Comparison of ENCODE assay signal across 35 cellular contexts in the genomic region with DNA sequence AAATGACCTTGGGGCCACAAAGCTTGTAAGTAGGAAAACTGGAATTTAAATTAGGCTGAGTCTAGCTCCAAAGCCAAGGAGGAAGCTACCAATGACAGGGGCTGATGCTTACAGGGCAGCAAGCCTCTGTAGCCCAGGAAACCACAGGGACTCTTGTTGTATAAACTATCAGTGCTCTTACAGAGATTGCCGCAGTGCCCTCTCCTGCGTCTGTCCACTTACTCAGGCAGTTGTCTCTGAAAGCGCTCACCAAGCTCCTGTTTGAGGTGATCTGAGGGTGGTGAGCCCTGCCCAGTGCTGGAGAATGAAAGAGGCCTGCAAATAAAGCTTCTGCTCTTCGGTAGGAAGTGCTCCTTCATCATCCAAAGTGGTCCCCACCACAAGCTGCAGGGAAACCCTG.
A peak's percentile ranks its signal among the peaks of the same experiment; 100 is the strongest.
DNase-seq lines count a peak whose midpoint lies in the region; ATAC-seq and TF ChIP-seq lines count a peak whose summit lies in the region.
"Had no signal": no experiment of that assay in that cellular context is flagged by ENCODE, and none has a peak within 500 bp of the region (broad histone marks: within the 10 kb centered on the region; RNA-seq: fewer than 3 reads in every experiment).

No MANE protein-coding gene starts in this region.

- CTCF ChIA-PET in HEK293T (lab: Yijun Ruan, JAX) = no interaction called here

- POLR2A ChIA-PET in HEK293T (lab: Yijun Ruan, JAX) = no interaction called here

- intact Hi-C loops in sciatic nerve (cut with DNase I) = no loop called here

- ATAC-seq in sciatic nerve = no peak
- ATAC-seq: A549, body of pancreas, foreskin keratinocyte, SK-N-SH treated with all-trans-retinoic acid at 6 μM for 48 hours, T-helper 17 cell had no signal

- DNase-seq in COLO668 (lab: John Stamatoyannopoulos, UW; ENCODE audit: unreplicated experiment) (peak; percentile 3), HEK293T (ENCODE audit: extremely low spot score) (peak; percentile 31), NCI-H774 (lab: John Stamatoyannopoulos, UW) (peak; percentile 84), hepatic stellate cell (ENCODE audit: low spot score) (peak; percentile 6), activated T-cell treated with anti-CD3 and anti-CD28 coated beads for 4 hours (no peak), T-helper 1 cell (no peak), GM19238 (ENCODE audit: insufficient read length, low spot score) (no peak), sciatic nerve (ENCODE audit: low spot score) (no peak)
- DNase-seq: activated CD4-positive, alpha-beta T cell treated with anti-CD3 and anti-CD28 coated beads, Interleukin-2, amount 50 U/mL, for 48 hours; activated CD4-positive, CD25-positive, alpha-beta regulatory T cell treated with anti-CD3 and anti-CD28 coated beads, Interleukin-2, amount 50 U/mL, for 72 hours; activated naive CD4-positive, alpha-beta T cell treated with Interleukin-2 at 50 U/mL for 16 hours; AML-193; body of pancreas; CD4-positive, alpha-beta T cell; dermis blood vessel endothelial cell; endodermal cell; foreskin keratinocyte; GF-D8; GOT3; heart left ventricle; Kasumi-1; kidney; MV-4-11; NCI-H1436 treated with DMSO at 0.1 percent for 48 hours; NCI-H2171 treated with DMSO at 0.1 percent for 48 hours; NCI-H524 treated with DMSO at 0.1 percent for 48 hours; PC-9; posterior cingulate gyrus; right cardiac atrium; spleen; stimulated activated CD8-positive, alpha-beta memory T cell treated with anti-CD3 and anti-CD28 coated beads, Interleukin-4, amount 100 ng/mL, for 48 hours; T-helper 17 cell; testis had no signal

TF ChIP-seq in HEK293T, 16 proteins besides CTCF, POLR2A, EP300 and RAD21:
- TF ChIP-seq SP1 (IDR thresholded peaks at IDR 0.05) (no peak), BHLHE40 (IDR thresholded peaks at IDR 0.05; ENCODE audit: borderline replicate concordance) (no peak), FOXA1 (IDR thresholded peaks at IDR 0.05) (no peak), CTBP1 (IDR thresholded peaks at IDR 0.05; ENCODE audit: borderline replicate concordance) (no peak), LEF1 (IDR thresholded peaks at IDR 0.05; ENCODE audit: borderline replicate concordance) (no peak), FOXM1 (IDR thresholded peaks at IDR 0.05; ENCODE audit: borderline replicate concordance) (no peak), ELF4 (IDR thresholded peaks at IDR 0.05) (no peak), TARDBP (IDR thresholded peaks at IDR 0.05) (no peak), NFRKB (IDR thresholded peaks at IDR 0.05) (no peak), HDGF (IDR thresholded peaks at IDR 0.05; ENCODE audit: borderline replicate concordance) (no peak), L3MBTL2 (conservative IDR thresholded peaks at IDR 0.05) (no peak), FOXK2 (IDR thresholded peaks at IDR 0.05) (no peak), ARNT (IDR thresholded peaks at IDR 0.05) (no peak), ZNF384 (IDR thresholded peaks at IDR 0.05) (no peak), SUZ12 (IDR thresholded peaks at IDR 0.05) (no peak)
- TF ChIP-seq, protein P1, sequence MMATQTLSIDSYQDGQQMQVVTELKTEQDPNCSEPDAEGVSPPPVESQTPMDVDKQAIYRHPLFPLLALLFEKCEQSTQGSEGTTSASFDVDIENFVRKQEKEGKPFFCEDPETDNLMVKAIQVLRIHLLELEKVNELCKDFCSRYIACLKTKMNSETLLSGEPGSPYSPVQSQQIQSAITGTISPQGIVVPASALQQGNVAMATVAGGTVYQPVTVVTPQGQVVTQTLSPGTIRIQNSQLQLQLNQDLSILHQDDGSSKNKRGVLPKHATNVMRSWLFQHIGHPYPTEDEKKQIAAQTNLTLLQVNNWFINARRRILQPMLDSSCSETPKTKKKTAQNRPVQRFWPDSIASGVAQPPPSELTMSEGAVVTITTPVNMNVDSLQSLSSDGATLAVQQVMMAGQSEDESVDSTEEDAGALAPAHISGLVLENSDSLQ (IDR thresholded peaks at IDR 0.05) = no peak

Comparison
In these comparisons a context has a peak if more than half of its experiments do, and no peak if none do; other contexts are left out.
1. DNase-seq: peak in COLO668 (single experiment), HEK293T (single experiment), NCI-H774 (single experiment) and hepatic stellate cell (single experiment); none in activated T-cell treated with anti-CD3 and anti-CD28 coated beads for 4 hours (single experiment), T-helper 1 cell (0 of 5), GM19238 (single experiment) and sciatic nerve (single experiment).